Comparison of ENCODE assay signal across 1 cellular context in the genomic region with DNA sequence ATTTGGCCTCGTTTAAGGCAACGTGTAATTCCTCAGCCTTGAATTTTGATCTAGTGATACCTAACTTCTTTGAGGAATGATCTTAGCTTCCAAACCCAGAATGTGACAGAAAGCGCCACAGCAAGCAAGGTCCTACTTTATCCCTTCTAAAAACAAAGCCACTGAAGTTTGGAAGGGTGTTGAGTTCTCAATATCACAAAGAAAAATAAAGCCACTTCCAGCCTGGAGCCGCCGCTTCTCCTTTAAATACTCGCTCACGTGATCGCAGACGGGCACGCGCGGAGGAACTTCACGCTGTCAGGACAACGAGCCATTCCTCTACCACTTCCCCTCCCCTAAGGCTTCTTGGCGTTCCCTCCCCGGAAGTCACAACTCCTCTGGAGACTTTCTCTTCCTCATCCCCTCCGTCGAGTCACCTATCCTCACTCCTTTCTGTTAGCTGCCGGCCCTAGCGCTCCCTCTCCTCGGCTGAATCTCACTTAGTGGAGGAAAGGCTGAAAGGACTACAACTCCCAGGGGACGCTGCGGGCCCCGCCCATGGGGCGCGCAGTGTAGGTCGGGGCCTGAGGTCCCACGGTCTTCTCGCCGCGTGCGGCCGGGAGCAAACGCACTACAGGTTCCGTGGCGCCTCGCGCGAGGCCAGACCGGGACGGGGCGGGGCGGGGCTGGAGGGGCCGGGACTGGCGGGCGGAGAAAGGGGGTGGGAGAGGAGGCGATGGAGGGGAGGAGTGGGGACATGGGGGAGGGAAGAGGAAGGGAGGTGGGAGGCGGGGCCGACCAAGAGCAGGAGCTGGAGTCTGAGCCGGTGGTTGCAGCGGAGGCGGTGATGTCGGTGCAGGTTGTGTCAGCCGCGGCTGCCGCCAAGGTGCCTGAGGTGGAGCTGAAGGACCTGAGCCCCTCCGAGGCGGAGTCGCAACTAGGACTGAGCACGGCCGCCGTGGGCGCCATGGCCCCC.
TF ChIP-seq lines count a peak whose summit lies in the region.

A gene (plus strand): TSS at position 780 of the 955 bp plus-strand sequence.

TF ChIP-seq in HepG2, 621 proteins besides CTCF, POLR2A, EP300 and RAD21 (continued from another document and continues in another):
- TF ChIP-seq SMYD3 (CRISPR knock-in tag; IDR thresholded peaks at IDR 0.05) (0 out of 2 replicates have a peak, but pooled peaks have one; percentile 20), ZNF274 (CRISPR knock-in tag; IDR thresholded peaks at IDR 0.05) (no peak), SUZ12 (IDR thresholded peaks at IDR 0.05; ENCODE audit: low read depth, low read length) (peak; percentile 86), ZNF607 (CRISPR knock-in tag; IDR thresholded peaks at IDR 0.05; ENCODE audit: borderline replicate concordance) (0 out of 2 replicates have a peak, but pooled peaks have one; percentile 56), ZNF232 (CRISPR knock-in tag; IDR thresholded peaks at IDR 0.05; ENCODE audit: borderline replicate concordance) (no peak), IKZF4 (CRISPR knock-in tag; IDR thresholded peaks at IDR 0.05; ENCODE audit: borderline replicate concordance, low read depth, not compliant biosample characterization) (peak; percentile 44), ZNF792 (CRISPR knock-in tag; IDR thresholded peaks at IDR 0.05) (0 out of 2 replicates have a peak, but pooled peaks have one; percentile 22), MBD4 (IDR thresholded peaks at IDR 0.05; ENCODE audit: borderline replicate concordance, low read length) (no peak), ZNF83 (CRISPR knock-in tag; IDR thresholded peaks at IDR 0.05; ENCODE audit: borderline replicate concordance) (no peak), HCFC1 (IDR thresholded peaks at IDR 0.05; ENCODE audit: low read depth, low read length) (peak; percentile 95), NR1H2 (CRISPR knock-in tag; IDR thresholded peaks at IDR 0.05; ENCODE audit: borderline replicate concordance, low read depth) (no peak), ZNF749 (CRISPR knock-in tag; IDR thresholded peaks at IDR 0.05; ENCODE audit: borderline replicate concordance) (0 out of 2 replicates have a peak, but pooled peaks have one; percentile 13), ARNT2 (CRISPR knock-in tag; IDR thresholded peaks at IDR 0.05; ENCODE audit: low read depth) (peak; percentile 30; the same call in 1 of the 2 replicates), DMAP1 (CRISPR knock-in tag; IDR thresholded peaks at IDR 0.05) (peak; percentile 70), CREB1 (IDR thresholded peaks at IDR 0.05) (peak; percentile 43; the same call in 1 of the 2 replicates), CREB1 (CRISPR knock-in tag; IDR thresholded peaks at IDR 0.05) (peak; percentile 86), ZNF30 (CRISPR knock-in tag; IDR thresholded peaks at IDR 0.05) (no peak), TARDBP (CRISPR knock-in tag; IDR thresholded peaks at IDR 0.05) (no peak), SRF (IDR thresholded peaks at IDR 0.05; ENCODE audit: low read depth, low read length) (0 out of 2 replicates have a peak, but pooled peaks have one; percentile 0), ZNF556 (CRISPR knock-in tag; IDR thresholded peaks at IDR 0.05; ENCODE audit: borderline replicate concordance) (0 out of 2 replicates have a peak, but pooled peaks have one; percentile 46), ERF (CRISPR knock-in tag; IDR thresholded peaks at IDR 0.05) (0 out of 2 replicates have a peak, but pooled peaks have one; percentile 19), ZNF530 (CRISPR knock-in tag; IDR thresholded peaks at IDR 0.05; ENCODE audit: low read depth) (no peak), MED8 (CRISPR knock-in tag; IDR thresholded peaks at IDR 0.05; ENCODE audit: insufficient replicate concordance) (no peak), ZFYVE20 (CRISPR knock-in tag; IDR thresholded peaks at IDR 0.05; ENCODE audit: borderline replicate concordance, low read depth) (no peak), THAP11 (CRISPR knock-in tag; IDR thresholded peaks at IDR 0.05) (peak; percentile 97), PTBP1 (IDR thresholded peaks at IDR 0.05; ENCODE audit: low read depth, low read length, poor library complexity, severe bottlenecking) (no peak), NCOR1 (IDR thresholded peaks at IDR 0.05; ENCODE audit: borderline replicate concordance, low read length) (peak; percentile 48; the same call in 1 of the 2 replicates), NFKB2 (CRISPR knock-in tag; IDR thresholded peaks at IDR 0.05; ENCODE audit: borderline replicate concordance) (no peak), ZNF713 (CRISPR knock-in tag; IDR thresholded peaks at IDR 0.05) (no peak), ZNF883 (CRISPR knock-in tag; IDR thresholded peaks at IDR 0.05; ENCODE audit: not compliant biosample characterization) (peak; percentile 38), KLF16 (CRISPR knock-in tag; IDR thresholded peaks at IDR 0.05) (peak in 1 of 2 experiments; percentile 51; a peak in 1 of 4 replicates)
- TF ChIP-seq, protein P1, sequence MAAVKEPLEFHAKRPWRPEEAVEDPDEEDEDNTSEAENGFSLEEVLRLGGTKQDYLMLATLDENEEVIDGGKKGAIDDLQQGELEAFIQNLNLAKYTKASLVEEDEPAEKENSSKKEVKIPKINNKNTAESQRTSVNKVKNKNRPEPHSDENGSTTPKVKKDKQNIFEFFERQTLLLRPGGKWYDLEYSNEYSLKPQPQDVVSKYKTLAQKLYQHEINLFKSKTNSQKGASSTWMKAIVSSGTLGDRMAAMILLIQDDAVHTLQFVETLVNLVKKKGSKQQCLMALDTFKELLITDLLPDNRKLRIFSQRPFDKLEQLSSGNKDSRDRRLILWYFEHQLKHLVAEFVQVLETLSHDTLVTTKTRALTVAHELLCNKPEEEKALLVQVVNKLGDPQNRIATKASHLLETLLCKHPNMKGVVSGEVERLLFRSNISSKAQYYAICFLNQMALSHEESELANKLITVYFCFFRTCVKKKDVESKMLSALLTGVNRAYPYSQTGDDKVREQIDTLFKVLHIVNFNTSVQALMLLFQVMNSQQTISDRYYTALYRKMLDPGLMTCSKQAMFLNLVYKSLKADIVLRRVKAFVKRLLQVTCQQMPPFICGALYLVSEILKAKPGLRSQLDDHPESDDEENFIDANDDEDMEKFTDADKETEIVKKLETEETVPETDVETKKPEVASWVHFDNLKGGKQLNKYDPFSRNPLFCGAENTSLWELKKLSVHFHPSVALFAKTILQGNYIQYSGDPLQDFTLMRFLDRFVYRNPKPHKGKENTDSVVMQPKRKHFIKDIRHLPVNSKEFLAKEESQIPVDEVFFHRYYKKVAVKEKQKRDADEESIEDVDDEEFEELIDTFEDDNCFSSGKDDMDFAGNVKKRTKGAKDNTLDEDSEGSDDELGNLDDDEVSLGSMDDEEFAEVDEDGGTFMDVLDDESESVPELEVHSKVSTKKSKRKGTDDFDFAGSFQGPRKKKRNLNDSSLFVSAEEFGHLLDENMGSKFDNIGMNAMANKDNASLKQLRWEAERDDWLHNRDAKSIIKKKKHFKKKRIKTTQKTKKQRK (IDR thresholded peaks at IDR 0.05; ENCODE audit: low read length): no peak
- TF ChIP-seq, protein P2, sequence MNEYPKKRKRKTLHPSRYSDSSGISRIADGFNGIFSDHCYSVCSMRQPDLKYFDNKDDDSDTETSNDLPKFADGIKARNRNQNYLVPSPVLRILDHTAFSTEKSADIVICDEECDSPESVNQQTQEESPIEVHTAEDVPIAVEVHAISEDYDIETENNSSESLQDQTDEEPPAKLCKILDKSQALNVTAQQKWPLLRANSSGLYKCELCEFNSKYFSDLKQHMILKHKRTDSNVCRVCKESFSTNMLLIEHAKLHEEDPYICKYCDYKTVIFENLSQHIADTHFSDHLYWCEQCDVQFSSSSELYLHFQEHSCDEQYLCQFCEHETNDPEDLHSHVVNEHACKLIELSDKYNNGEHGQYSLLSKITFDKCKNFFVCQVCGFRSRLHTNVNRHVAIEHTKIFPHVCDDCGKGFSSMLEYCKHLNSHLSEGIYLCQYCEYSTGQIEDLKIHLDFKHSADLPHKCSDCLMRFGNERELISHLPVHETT (CRISPR knock-in tag; conservative IDR thresholded peaks at IDR 0.05): peak; percentile 68; the same call in 1 of the 2 replicates
- TF ChIP-seq, protein P3, sequence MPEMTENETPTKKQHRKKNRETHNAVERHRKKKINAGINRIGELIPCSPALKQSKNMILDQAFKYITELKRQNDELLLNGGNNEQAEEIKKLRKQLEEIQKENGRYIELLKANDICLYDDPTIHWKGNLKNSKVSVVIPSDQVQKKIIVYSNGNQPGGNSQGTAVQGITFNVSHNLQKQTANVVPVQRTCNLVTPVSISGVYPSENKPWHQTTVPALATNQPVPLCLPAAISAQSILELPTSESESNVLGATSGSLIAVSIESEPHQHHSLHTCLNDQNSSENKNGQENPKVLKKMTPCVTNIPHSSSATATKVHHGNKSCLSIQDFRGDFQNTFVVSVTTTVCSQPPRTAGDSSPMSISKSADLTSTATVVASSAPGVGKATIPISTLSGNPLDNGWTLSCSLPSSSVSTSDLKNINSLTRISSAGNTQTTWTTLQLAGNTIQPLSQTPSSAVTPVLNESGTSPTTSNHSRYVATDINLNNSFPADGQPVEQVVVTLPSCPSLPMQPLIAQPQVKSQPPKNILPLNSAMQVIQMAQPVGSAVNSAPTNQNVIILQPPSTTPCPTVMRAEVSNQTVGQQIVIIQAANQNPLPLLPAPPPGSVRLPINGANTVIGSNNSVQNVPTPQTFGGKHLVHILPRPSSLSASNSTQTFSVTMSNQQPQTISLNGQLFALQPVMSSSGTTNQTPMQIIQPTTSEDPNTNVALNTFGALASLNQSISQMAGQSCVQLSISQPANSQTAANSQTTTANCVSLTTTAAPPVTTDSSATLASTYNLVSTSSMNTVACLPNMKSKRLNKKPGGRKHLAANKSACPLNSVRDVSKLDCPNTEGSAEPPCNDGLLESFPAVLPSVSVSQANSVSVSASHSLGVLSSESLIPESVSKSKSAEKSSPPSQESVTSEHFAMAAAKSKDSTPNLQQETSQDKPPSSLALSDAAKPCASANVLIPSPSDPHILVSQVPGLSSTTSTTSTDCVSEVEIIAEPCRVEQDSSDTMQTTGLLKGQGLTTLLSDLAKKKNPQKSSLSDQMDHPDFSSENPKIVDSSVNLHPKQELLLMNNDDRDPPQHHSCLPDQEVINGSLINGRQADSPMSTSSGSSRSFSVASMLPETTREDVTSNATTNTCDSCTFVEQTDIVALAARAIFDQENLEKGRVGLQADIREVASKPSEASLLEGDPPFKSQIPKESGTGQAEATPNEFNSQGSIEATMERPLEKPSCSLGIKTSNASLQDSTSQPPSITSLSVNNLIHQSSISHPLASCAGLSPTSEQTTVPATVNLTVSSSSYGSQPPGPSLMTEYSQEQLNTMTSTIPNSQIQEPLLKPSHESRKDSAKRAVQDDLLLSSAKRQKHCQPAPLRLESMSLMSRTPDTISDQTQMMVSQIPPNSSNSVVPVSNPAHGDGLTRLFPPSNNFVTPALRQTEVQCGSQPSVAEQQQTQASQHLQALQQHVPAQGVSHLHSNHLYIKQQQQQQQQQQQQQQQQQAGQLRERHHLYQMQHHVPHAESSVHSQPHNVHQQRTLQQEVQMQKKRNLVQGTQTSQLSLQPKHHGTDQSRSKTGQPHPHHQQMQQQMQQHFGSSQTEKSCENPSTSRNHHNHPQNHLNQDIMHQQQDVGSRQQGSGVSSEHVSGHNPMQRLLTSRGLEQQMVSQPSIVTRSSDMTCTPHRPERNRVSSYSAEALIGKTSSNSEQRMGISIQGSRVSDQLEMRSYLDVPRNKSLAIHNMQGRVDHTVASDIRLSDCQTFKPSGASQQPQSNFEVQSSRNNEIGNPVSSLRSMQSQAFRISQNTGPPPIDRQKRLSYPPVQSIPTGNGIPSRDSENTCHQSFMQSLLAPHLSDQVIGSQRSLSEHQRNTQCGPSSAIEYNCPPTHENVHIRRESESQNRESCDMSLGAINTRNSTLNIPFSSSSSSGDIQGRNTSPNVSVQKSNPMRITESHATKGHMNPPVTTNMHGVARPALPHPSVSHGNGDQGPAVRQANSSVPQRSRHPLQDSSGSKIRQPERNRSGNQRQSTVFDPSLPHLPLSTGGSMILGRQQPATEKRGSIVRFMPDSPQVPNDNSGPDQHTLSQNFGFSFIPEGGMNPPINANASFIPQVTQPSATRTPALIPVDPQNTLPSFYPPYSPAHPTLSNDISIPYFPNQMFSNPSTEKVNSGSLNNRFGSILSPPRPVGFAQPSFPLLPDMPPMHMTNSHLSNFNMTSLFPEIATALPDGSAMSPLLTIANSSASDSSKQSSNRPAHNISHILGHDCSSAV (CRISPR knock-in tag; IDR thresholded peaks at IDR 0.05; ENCODE audit: borderline replicate concordance): 0 out of 2 replicates have a peak, but pooled peaks have one; percentile 61
- TF ChIP-seq, protein P4, sequence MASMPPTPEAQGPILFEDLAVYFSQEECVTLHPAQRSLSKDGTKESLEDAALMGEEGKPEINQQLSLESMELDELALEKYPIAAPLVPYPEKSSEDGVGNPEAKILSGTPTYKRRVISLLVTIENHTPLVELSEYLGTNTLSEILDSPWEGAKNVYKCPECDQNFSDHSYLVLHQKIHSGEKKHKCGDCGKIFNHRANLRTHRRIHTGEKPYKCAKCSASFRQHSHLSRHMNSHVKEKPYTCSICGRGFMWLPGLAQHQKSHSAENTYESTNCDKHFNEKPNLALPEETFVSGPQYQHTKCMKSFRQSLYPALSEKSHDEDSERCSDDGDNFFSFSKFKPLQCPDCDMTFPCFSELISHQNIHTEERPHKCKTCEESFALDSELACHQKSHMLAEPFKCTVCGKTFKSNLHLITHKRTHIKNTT (CRISPR knock-in tag; IDR thresholded peaks at IDR 0.05): no peak
- TF ChIP-seq, protein P5, sequence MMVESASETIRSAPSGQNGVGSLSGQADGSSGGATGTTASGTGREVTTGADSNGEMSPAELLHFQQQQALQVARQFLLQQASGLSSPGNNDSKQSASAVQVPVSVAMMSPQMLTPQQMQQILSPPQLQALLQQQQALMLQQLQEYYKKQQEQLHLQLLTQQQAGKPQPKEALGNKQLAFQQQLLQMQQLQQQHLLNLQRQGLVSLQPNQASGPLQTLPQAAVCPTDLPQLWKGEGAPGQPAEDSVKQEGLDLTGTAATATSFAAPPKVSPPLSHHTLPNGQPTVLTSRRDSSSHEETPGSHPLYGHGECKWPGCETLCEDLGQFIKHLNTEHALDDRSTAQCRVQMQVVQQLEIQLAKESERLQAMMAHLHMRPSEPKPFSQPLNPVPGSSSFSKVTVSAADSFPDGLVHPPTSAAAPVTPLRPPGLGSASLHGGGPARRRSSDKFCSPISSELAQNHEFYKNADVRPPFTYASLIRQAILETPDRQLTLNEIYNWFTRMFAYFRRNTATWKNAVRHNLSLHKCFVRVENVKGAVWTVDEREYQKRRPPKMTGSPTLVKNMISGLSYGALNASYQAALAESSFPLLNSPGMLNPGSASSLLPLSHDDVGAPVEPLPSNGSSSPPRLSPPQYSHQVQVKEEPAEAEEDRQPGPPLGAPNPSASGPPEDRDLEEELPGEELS (CRISPR knock-in tag; IDR thresholded peaks at IDR 0.05): no peak
- TF ChIP-seq, protein P6, sequence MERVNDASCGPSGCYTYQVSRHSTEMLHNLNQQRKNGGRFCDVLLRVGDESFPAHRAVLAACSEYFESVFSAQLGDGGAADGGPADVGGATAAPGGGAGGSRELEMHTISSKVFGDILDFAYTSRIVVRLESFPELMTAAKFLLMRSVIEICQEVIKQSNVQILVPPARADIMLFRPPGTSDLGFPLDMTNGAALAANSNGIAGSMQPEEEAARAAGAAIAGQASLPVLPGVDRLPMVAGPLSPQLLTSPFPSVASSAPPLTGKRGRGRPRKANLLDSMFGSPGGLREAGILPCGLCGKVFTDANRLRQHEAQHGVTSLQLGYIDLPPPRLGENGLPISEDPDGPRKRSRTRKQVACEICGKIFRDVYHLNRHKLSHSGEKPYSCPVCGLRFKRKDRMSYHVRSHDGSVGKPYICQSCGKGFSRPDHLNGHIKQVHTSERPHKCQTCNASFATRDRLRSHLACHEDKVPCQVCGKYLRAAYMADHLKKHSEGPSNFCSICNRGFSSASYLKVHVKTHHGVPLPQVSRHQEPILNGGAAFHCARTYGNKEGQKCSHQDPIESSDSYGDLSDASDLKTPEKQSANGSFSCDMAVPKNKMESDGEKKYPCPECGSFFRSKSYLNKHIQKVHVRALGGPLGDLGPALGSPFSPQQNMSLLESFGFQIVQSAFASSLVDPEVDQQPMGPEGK (CRISPR knock-in tag; IDR thresholded peaks at IDR 0.05): peak; percentile 59
